23 cellular contexts compared by ENCODE assay signal in the genomic region with DNA sequence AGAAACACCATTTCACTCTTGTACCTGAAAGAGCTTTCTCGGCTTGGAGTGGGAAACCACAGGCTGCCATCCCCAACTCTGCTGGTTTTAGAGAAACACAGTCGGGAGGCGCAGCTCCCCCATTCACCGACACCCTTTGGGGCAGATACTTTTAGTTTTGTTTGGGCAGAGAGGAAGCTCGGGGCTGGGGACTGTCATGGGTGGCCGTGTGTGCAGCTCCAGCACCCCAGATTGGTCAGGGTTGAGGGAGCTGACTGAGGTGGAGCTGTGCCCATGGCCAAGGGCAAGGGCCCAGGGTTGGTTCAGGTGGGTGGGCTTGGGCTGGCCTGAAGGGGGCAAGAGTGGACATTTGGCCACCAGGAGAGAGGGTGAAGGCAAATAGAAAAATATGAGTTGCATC.
DNase-seq lines count a peak whose midpoint lies in the region; ATAC-seq, FAIRE-seq and TF ChIP-seq lines count a peak whose summit lies in the region.
"Had no signal": no experiment of that assay in that cellular context is flagged by ENCODE, and none has a peak within 500 bp of the region (broad histone marks: within the 10 kb centered on the region; RNA-seq: fewer than 3 reads in every experiment).

No MANE protein-coding gene starts in this region.

- H3K9me3 ChIP-seq in HepG2 (ENCODE audit: low read length) (no peaks in the 10 kb centered on the region), right lobe of liver (no peaks in the 10 kb centered on the region), H1 (ENCODE audit: insufficient read depth in 2 of 2, low read depth in 1 of 2, low read length in 1 of 2) (no peaks in the 10 kb centered on the region), upper lobe of right lung (no peaks in the 10 kb centered on the region)
- H3K9me3 ChIP-seq: Caco-2 had no signal

- H3K56ac ChIP-seq in H1 (replicated peaks; ENCODE audit: insufficient read length, low read depth, low read length) = no peak overlapping the region

- H3K4me3 Mint-ChIP-seq in activated CD8-positive, alpha-beta T cell treated with anti-CD3 and anti-CD28 coated beads, Interleukin-2, amount 10 ng/mL, durations not matched to agents 7 days and 5 days = no peak overlapping the region
- no peak overlapping the region for H3K4me3 Mint-ChIP-seq in activated CD8-positive, alpha-beta T cell treated with anti-CD3 and anti-CD28 coated beads for 36 hours
- H3K4me3 Mint-ChIP-seq: B cell; CD4-positive, CD25-positive, alpha-beta regulatory T cell; CD8-positive, alpha-beta T cell had no signal

- no peak for TF ChIP-seq RAD21 in HepG2 (CRISPR knock-in tag; IDR thresholded peaks at IDR 0.05)
- TF ChIP-seq RAD21 in H1 (IDR thresholded peaks at IDR 0.05 in 1 of 2, conservative IDR thresholded peaks at IDR 0.05 in 1 of 2; ENCODE audit: low read depth in 2 of 2, low read length in 2 of 2) = no peak

- in situ Hi-C loops in HepG2 (cut with HindIII; ENCODE audit: extremely low pct_ligation_motif_present, low pct_unique_long_range_greater_than_20kb) = no loop called here

- TF ChIP-seq CTCF in activated CD8-positive, alpha-beta T cell treated with anti-CD3 and anti-CD28 coated beads for 36 hours (IDR thresholded peaks at IDR 0.05) = no peak
- TF ChIP-seq CTCF in HepG2 (CRISPR knock-in tag; IDR thresholded peaks at IDR 0.05) (no peak), right lobe of liver (IDR thresholded peaks at IDR 0.05) (no peak), H1 (IDR thresholded peaks at IDR 0.05; ENCODE audit: control extremely low read depth in 1 of 3, insufficient read depth in 1 of 3, low read depth in 1 of 3, low read length in 3 of 3) (no peak), upper lobe of right lung (IDR thresholded peaks at IDR 0.05) (no peak)

- H3K4ac ChIP-seq in H1 (replicated peaks; ENCODE audit: insufficient read length, low read depth, low read length) = no peak overlapping the region

- H4K8ac ChIP-seq in H1 (ENCODE audit: extremely low read depth, insufficient read depth, low read length) = no peak overlapping the region

- CTCF ChIA-PET in activated CD8-positive, alpha-beta T cell treated with anti-CD3 and anti-CD28 coated beads, Interleukin-2, amount 10 ng/mL, durations not matched to agents 7 days and 5 days (lab: Charles Lee) = interaction anchor here (1.0 kb wide), 1 partner anchor 34 kb away, joined by 3 read pairs; no protein-coding TSS in a partner anchor
- CTCF ChIA-PET in activated CD8-positive, alpha-beta T cell treated with anti-CD3 and anti-CD28 coated beads for 36 hours (lab: Charles Lee) = no interaction called here
- CTCF ChIA-PET in HepG2 (lab: Yijun Ruan, JAX; ENCODE audit: low intra/inter-chr PET ratio, low total read pairs) (no interaction called here), H1 (lab: Charles Lee; ENCODE audit: partially characterized antibody) (interaction anchor here (0.6 to 2.0 kb wide), 9 partner anchors 9 to 114 kb away, joined by 3 to 5 read pairs (median 4); no protein-coding TSS in a partner anchor)

- DNase-seq in activated CD8-positive, alpha-beta T cell treated with anti-CD3 and anti-CD28 coated beads, Interleukin-2, amount 10 ng/mL, durations not matched to agents 7 days and 5 days = no peak
- DNase-seq in activated CD8-positive, alpha-beta T cell treated with anti-CD3 and anti-CD28 coated beads for 36 hours = no peak
- DNase-seq in HepG2 (ENCODE audit: low spot score) (no peak), right lobe of liver (no peak), H1 (ENCODE audit: low read depth in 1 of 2, low spot score in 2 of 2) (peak in 1 of 2 experiments; percentile 39), mesenteric fat pad (ENCODE audit: low spot score) (peak; percentile 53), upper lobe of right lung (no peak), caudate nucleus (lab: John Stamatoyannopoulos, UW) (no peak)
- DNase-seq: Caco-2; CD4-positive, CD25-positive, alpha-beta regulatory T cell; CD8-positive, alpha-beta T cell; DMS153; DND-41; GOT3; H7; HCEC 1CT had no signal

- H3K4me2 ChIP-seq in HepG2 (ENCODE audit: low read depth, low read length) (no peak overlapping the region), H1 (ENCODE audit: insufficient read depth in 1 of 2, low read depth in 2 of 2, low read length in 2 of 2) (no peak overlapping the region)
- H3K4me2 ChIP-seq: BLaER1 had no signal

- peak; percentile 31 for ATAC-seq in activated CD8-positive, alpha-beta T cell treated with anti-CD3 and anti-CD28 coated beads, Interleukin-2, amount 10 ng/mL, durations not matched to agents 7 days and 5 days
- no peak for ATAC-seq in activated CD8-positive, alpha-beta T cell treated with anti-CD3 and anti-CD28 coated beads for 36 hours
- ATAC-seq in HepG2 = 0 out of 3 replicates have a peak, but pooled peaks have one; percentile 5
- ATAC-seq in right lobe of liver = no peak
- no peak for ATAC-seq in upper lobe of right lung
- ATAC-seq: CD8-positive, alpha-beta T cell had no signal

- H3K4me1 ChIP-seq in HepG2 (ENCODE audit: insufficient read depth, low read length) (no peaks in the 10 kb centered on the region; the same call in 1 of the 2 replicates), right lobe of liver (no peaks in the 10 kb centered on the region), H1 (replicated peaks in 1 of 4; ENCODE audit: control insufficient read depth in 3 of 4, insufficient read depth in 4 of 4, low read length in 3 of 4) (no peaks in the 10 kb centered on the region; a peak in 2 of 7 replicates), upper lobe of right lung (peaks cover 14% of the 10 kb centered on the region)
- H3K4me1 ChIP-seq: Caco-2 had no signal

- H2AFZ ChIP-seq in HepG2 (ENCODE audit: low read length) = no peak overlapping the region
- H2AFZ ChIP-seq in H1 (ENCODE audit: low read length) = no peak overlapping the region

- no peaks in the 10 kb centered on the region for H3K36me3 Mint-ChIP-seq in activated CD8-positive, alpha-beta T cell treated with anti-CD3 and anti-CD28 coated beads, Interleukin-2, amount 10 ng/mL, durations not matched to agents 7 days and 5 days (ENCODE audit: low read depth)
- no peaks in the 10 kb centered on the region for H3K36me3 Mint-ChIP-seq in activated CD8-positive, alpha-beta T cell treated with anti-CD3 and anti-CD28 coated beads for 36 hours (ENCODE audit: low read depth)
- H3K36me3 Mint-ChIP-seq: CD4-positive, CD25-positive, alpha-beta regulatory T cell; CD8-positive, alpha-beta T cell had no signal

- H3K36me3 ChIP-seq in HepG2 (replicated peaks in 1 of 2; ENCODE audit: control insufficient read depth in 1 of 2, insufficient read depth in 2 of 2, low read length in 2 of 2) = no peaks in the 10 kb centered on the region
- H3K36me3 ChIP-seq in right lobe of liver = no peaks in the 10 kb centered on the region
- no peaks in the 10 kb centered on the region for H3K36me3 ChIP-seq in H1 (ENCODE audit: control insufficient read depth in 2 of 4, insufficient read depth in 4 of 4, low read length in 3 of 4)
- H3K36me3 ChIP-seq in upper lobe of right lung = no peaks in the 10 kb centered on the region
- H3K36me3 ChIP-seq: BLaER1 had no signal

- H3K79me2 ChIP-seq in HepG2 (ENCODE audit: insufficient read depth, low read length) (no peaks in the 10 kb centered on the region), H1 (ENCODE audit: control insufficient read depth in 1 of 2, insufficient read depth in 2 of 2, low read length in 2 of 2) (no peaks in the 10 kb centered on the region)

- H3K23me2 ChIP-seq in H1 (ENCODE audit: low read depth, low read length) = no peaks in the 10 kb centered on the region

- H4K91ac ChIP-seq in H1 (replicated peaks; ENCODE audit: insufficient read length, low read length) = peak overlapping the region; percentile 29

- peaks cover 20% of the 10 kb centered on the region for H3K27me3 Mint-ChIP-seq in activated CD8-positive, alpha-beta T cell treated with anti-CD3 and anti-CD28 coated beads, Interleukin-2, amount 10 ng/mL, durations not matched to agents 7 days and 5 days (ENCODE audit: low read depth)
- H3K27me3 Mint-ChIP-seq in activated CD8-positive, alpha-beta T cell treated with anti-CD3 and anti-CD28 coated beads for 36 hours = peaks cover 29% of the 10 kb centered on the region

- no peak overlapping the region for H3K23ac ChIP-seq in H1 (ENCODE audit: insufficient read length)

- no peak overlapping the region for H2BK15ac ChIP-seq in H1 (ENCODE audit: low read length)

- BruUV-seq in HepG2 (replicated peaks; lab: Mats Ljungman, UMichigan) = no TSS peak

- H2BK12ac ChIP-seq in H1 (ENCODE audit: low read depth, low read length) = no peak overlapping the region

- TF ChIP-seq EP300 in HepG2 (IDR thresholded peaks at IDR 0.05; ENCODE audit: low read depth in 2 of 2, low read length in 2 of 2) = no peak
- TF ChIP-seq EP300 in HepG2 (CRISPR knock-in tag; IDR thresholded peaks at IDR 0.05; ENCODE audit: borderline replicate concordance) = no peak
- no peak for TF ChIP-seq EP300 in H1 (IDR thresholded peaks at IDR 0.05; ENCODE audit: borderline replicate concordance in 1 of 2, low read depth in 2 of 2, low read length in 2 of 2)

- no peak overlapping the region for H4K5ac ChIP-seq in H1 (ENCODE audit: insufficient read length, low read depth, low read length)

- intact Hi-C loops in activated CD8-positive, alpha-beta T cell treated with anti-CD3 and anti-CD28 coated beads for 36 hours (cut with micrococcal nuclease) = no loop called here
- intact Hi-C loops in HepG2 (cut with micrococcal nuclease; ENCODE audit: unreplicated experiment) = no loop called here
- intact Hi-C loops in right lobe of liver (cut with DNase I) = no loop called here
- intact Hi-C loops in upper lobe of right lung (cut with DNase I) = no loop called here

- no peak overlapping the region for H2AK5ac ChIP-seq in H1 (ENCODE audit: low read depth, low read length)

- POLR2A ChIA-PET in activated CD8-positive, alpha-beta T cell treated with anti-CD3 and anti-CD28 coated beads, Interleukin-2, amount 10 ng/mL, durations not matched to agents 7 days and 5 days (lab: Charles Lee) = interaction anchor here (0.9 kb wide), 1 partner anchor 34 kb away, joined by 3 read pairs; no protein-coding TSS in a partner anchor
- POLR2A ChIA-PET in activated CD8-positive, alpha-beta T cell treated with anti-CD3 and anti-CD28 coated beads for 36 hours (lab: Charles Lee) = no interaction called here
- POLR2A ChIA-PET in HepG2 (lab: Yijun Ruan, JAX) = no interaction called here
- POLR2A ChIA-PET in H1 (lab: Charles Lee; ENCODE audit: partially characterized antibody) = interaction anchor here (2.1 kb wide), 1 partner anchor 35 kb away, joined by 9 read pairs; no protein-coding TSS in a partner anchor

- H2BK5ac ChIP-seq in H1 (ENCODE audit: low read depth, low read length) = no peak overlapping the region

- H3K9ac ChIP-seq in HepG2 (ENCODE audit: insufficient read depth, low read depth, low read length) = no peak overlapping the region
- H3K9ac ChIP-seq in H1 (replicated peaks in 1 of 4; ENCODE audit: extremely low read depth in 1 of 4, low read depth in 3 of 4, low read length in 3 of 4) = no peak overlapping the region
- H3K9ac ChIP-seq: BLaER1 had no signal

- peaks cover 5% of the 10 kb centered on the region for H3K4me1 Mint-ChIP-seq in activated CD8-positive, alpha-beta T cell treated with anti-CD3 and anti-CD28 coated beads, Interleukin-2, amount 10 ng/mL, durations not matched to agents 7 days and 5 days (ENCODE audit: low read depth)
- H3K4me1 Mint-ChIP-seq in activated CD8-positive, alpha-beta T cell treated with anti-CD3 and anti-CD28 coated beads for 36 hours (ENCODE audit: low read depth) = peaks cover 9% of the 10 kb centered on the region
- H3K4me1 Mint-ChIP-seq: B cell had no signal

- H3K14ac ChIP-seq in H1 (ENCODE audit: insufficient read length) = no peak overlapping the region

- H4K20me1 ChIP-seq in HepG2 (ENCODE audit: insufficient read depth, low read length) (no peaks in the 10 kb centered on the region), H1 (replicated peaks in 1 of 2; ENCODE audit: control insufficient read depth in 1 of 2, insufficient read depth in 2 of 2, low read length in 2 of 2) (no peaks in the 10 kb centered on the region)
- H4K20me1 ChIP-seq: BLaER1 had no signal

- H3K4me3 ChIP-seq in HepG2 (replicated peaks in 1 of 3; ENCODE audit: insufficient read depth in 1 of 3, low read depth in 2 of 3, low read length in 3 of 3) (no peak overlapping the region), right lobe of liver (no peak overlapping the region), H1 (ENCODE audit: extremely low read depth in 1 of 4, insufficient read depth in 2 of 4, low read depth in 3 of 4, low read length in 4 of 4) (no peak overlapping the region), upper lobe of right lung (no peak overlapping the region)
- H3K4me3 ChIP-seq: BLaER1 had no signal

- H3K9me3 Mint-ChIP-seq in activated CD8-positive, alpha-beta T cell treated with anti-CD3 and anti-CD28 coated beads, Interleukin-2, amount 10 ng/mL, durations not matched to agents 7 days and 5 days (ENCODE audit: insufficient read depth) = no peaks in the 10 kb centered on the region
- no peaks in the 10 kb centered on the region for H3K9me3 Mint-ChIP-seq in activated CD8-positive, alpha-beta T cell treated with anti-CD3 and anti-CD28 coated beads for 36 hours
- H3K9me3 Mint-ChIP-seq: CD8-positive, alpha-beta T cell had no signal

- 48% methylated on average over 6 of the region's 6 CpGs for WGBS in HepG2 (ENCODE audit: low lambda C conversion rate)
- WGBS in right lobe of liver (ENCODE audit: insufficient coverage, low coverage, low lambda C conversion rate, missing lambda C conversion rate) = no CpG with 5 or more reads among the region's 6 CpGs
- WGBS in H1 (ENCODE audit: extremely low coverage in 1 of 2, insufficient coverage in 1 of 2, insufficient read length in 1 of 2, insufficient replicate concordance in 2 of 2, low coverage in 1 of 2, low lambda C conversion rate in 2 of 2, missing lambda C conversion rate in 1 of 2), 2 experiments = 92% methylated on average over 6 of the region's 6 CpGs; no CpG with 5 or more reads in 1 of the 2 experiments

- H2BK120ac ChIP-seq in H1 (replicated peaks; ENCODE audit: low read depth, low read length) = no peak overlapping the region

- H3K79me1 ChIP-seq in H1 (ENCODE audit: low read depth, low read length) = no peaks in the 10 kb centered on the region

- no peak overlapping the region for H3K27ac Mint-ChIP-seq in activated CD8-positive, alpha-beta T cell treated with anti-CD3 and anti-CD28 coated beads, Interleukin-2, amount 10 ng/mL, durations not matched to agents 7 days and 5 days
- H3K27ac Mint-ChIP-seq in activated CD8-positive, alpha-beta T cell treated with anti-CD3 and anti-CD28 coated beads for 36 hours = no peak overlapping the region
- H3K27ac Mint-ChIP-seq: B cell; CD8-positive, alpha-beta T cell had no signal

- H3K27ac ChIP-seq in HepG2 (ENCODE audit: extremely low read length, insufficient read depth, low read length) (no peak overlapping the region), right lobe of liver (no peak overlapping the region), H1 (ENCODE audit: low read depth, low read length) (no peak overlapping the region), upper lobe of right lung (no peak overlapping the region), caudate nucleus (ENCODE audit: low read depth, low read length) (no peak overlapping the region)
- H3K27ac ChIP-seq: 22Rv1, BLaER1, C4-2B had no signal

- TF ChIP-seq POLR2A in HepG2 (IDR thresholded peaks at IDR 0.05; ENCODE audit: insufficient read depth in 1 of 2, low read depth in 2 of 2, low read length in 2 of 2) = no peak
- TF ChIP-seq POLR2A in right lobe of liver (IDR thresholded peaks at IDR 0.05) = no peak
- no peak for TF ChIP-seq POLR2A in H1 (IDR thresholded peaks at IDR 0.05; ENCODE audit: control extremely low read depth in 1 of 2, low read depth in 2 of 2, low read length in 2 of 2)

- FAIRE-seq in HepG2 (lab: Jason Lieb, UNC) (no peak), H1 (lab: Jason Lieb, UNC) (no peak)
- FAIRE-seq: A204.1, G401.6, GM12892 had no signal

- H3K18ac ChIP-seq in H1 (ENCODE audit: extremely low read depth, low read length) = no peak overlapping the region

- H3K27me3 ChIP-seq in HepG2 (ENCODE audit: control insufficient read depth in 1 of 2, insufficient read depth in 2 of 2, low read length in 2 of 2) = peaks cover 2 to 11% of the 10 kb centered on the region in 2 experiments; a peak in 3 of 5 replicates
- H3K27me3 ChIP-seq in right lobe of liver = no peaks in the 10 kb centered on the region
- H3K27me3 ChIP-seq in H1 (replicated peaks in 1 of 4; ENCODE audit: control insufficient read depth in 3 of 4, extremely low read depth in 1 of 4, insufficient read depth in 3 of 4, low read length in 3 of 4) = no peaks in the 10 kb centered on the region
- no peaks in the 10 kb centered on the region for H3K27me3 ChIP-seq in upper lobe of right lung
- H3K27me3 ChIP-seq: BLaER1 had no signal

- no peak overlapping the region for H2BK20ac ChIP-seq in H1 (ENCODE audit: low read length)

Comparison
In these comparisons a context has a peak if more than half of its experiments do, and no peak if none do; other contexts are left out.
1. ATAC-seq: peak in activated CD8-positive, alpha-beta T cell treated with anti-CD3 and anti-CD28 coated beads, Interleukin-2, amount 10 ng/mL, durations not matched to agents 7 days and 5 days (single experiment) and HepG2 (single experiment); none in activated CD8-positive, alpha-beta T cell treated with anti-CD3 and anti-CD28 coated beads for 36 hours (single experiment), right lobe of liver (0 of 4) and upper lobe of right lung (single experiment).
2. CTCF ChIA-PET loops: an anchor here in activated CD8-positive, alpha-beta T cell treated with anti-CD3 and anti-CD28 coated beads, Interleukin-2, amount 10 ng/mL, durations not matched to agents 7 days and 5 days (1.0 kb wide) and H1 (0.6 to 2.0 kb wide); none called in activated CD8-positive, alpha-beta T cell treated with anti-CD3 and anti-CD28 coated beads for 36 hours and HepG2.
3. POLR2A ChIA-PET loops: an anchor here in activated CD8-positive, alpha-beta T cell treated with anti-CD3 and anti-CD28 coated beads, Interleukin-2, amount 10 ng/mL, durations not matched to agents 7 days and 5 days (0.9 kb wide) and H1 (2.1 kb wide); none called in activated CD8-positive, alpha-beta T cell treated with anti-CD3 and anti-CD28 coated beads for 36 hours and HepG2.